ENCODE assay signal across 14 cellular contexts in the genomic region with DNA sequence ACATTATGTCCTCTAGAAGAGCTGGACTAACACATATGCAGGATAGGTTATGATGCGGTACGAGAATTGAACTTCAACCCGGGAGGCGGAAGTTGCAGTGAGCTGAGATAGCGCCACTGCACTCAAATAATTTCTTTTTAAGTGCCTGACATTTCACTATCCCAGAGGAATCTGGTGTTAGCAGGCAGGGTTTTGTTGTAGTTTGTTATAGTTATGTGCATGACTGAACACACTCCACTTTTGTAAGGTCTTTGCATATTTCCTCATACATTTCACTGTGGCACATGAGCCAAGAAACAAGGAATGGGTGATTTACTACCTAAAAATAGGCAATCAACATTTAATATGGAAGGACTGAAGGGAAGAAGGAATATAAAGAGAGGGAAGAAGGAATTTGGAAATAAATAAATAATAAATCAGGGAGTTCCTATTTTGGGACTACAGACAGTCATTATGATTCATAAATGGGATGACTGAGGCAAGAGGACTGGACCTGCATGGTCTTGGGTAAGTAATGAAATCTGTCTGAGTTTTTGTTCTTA. TPM values are rescaled to one million over a fixed set of nuclear protein-coding genes. Genes with fewer than 3 reads are reported as not detected.
A peak's percentile ranks its signal among the peaks of the same experiment; 100 is the strongest.
DNase-seq lines count a peak whose midpoint lies in the region; ATAC-seq, FAIRE-seq and TF ChIP-seq lines count a peak whose summit lies in the region.
"Had no signal": no experiment of that assay in that cellular context is flagged by ENCODE, and none has a peak within 500 bp of the region (broad histone marks: within the 10 kb centered on the region; RNA-seq: fewer than 3 reads in every experiment).

No MANE protein-coding gene starts in this region.

- no peaks in the 10 kb centered on the region for H3K27me3 ChIP-seq in RWPE2 (ENCODE audit: insufficient read depth, poor library complexity, severe bottlenecking)

- H3K4me1 ChIP-seq in RWPE2 (ENCODE audit: insufficient read depth, poor library complexity, severe bottlenecking): no peaks in the 10 kb centered on the region

- ATAC-seq in RWPE2 (ENCODE audit: low read depth) (peak; percentile 41; the same call in 1 of the 3 replicates), GM18870 (IDR thresholded peaks at IDR 0.05; ENCODE audit: unreplicated experiment) (no peak)
- ATAC-seq: activated CD8-positive, alpha-beta memory T cell treated with anti-CD3 and anti-CD28 coated beads, Interleukin-2, amount 10 ng/mL, durations not matched to agents 7 days and 5 days; Panc1 had no signal

- DNase-seq in AG10803 (ENCODE audit: low read depth) (peak; percentile 86), RWPE2 (ENCODE audit: low spot score) (no peak), fibroblast of peridontal ligament (ENCODE audit: extremely low read depth) (peak; percentile 77), renal cortical epithelial cell (ENCODE audit: low read depth) (peak; percentile 94), GM19239 (ENCODE audit: insufficient read length, low spot score) (no peak), T1000 (lab: John Stamatoyannopoulos, UW) (no peak)
- DNase-seq in activated CD4-positive, alpha-beta T cell treated with anti-CD3 and anti-CD28 coated beads for 48 hours: no peak
- DNase-seq: activated CD4-positive, CD25-positive, alpha-beta regulatory T cell; activated CD8-positive, alpha-beta memory T cell treated with anti-CD3 and anti-CD28 coated beads, Interleukin-2, amount 10 ng/mL, durations not matched to agents 7 days and 5 days; effector CD8-positive, alpha-beta T cell; NCI-H774 had no signal

- H3K27ac ChIP-seq in RWPE2 (ENCODE audit: poor library complexity, severe bottlenecking): no peak overlapping the region

- H3K4me3 ChIP-seq in AG10803 (ENCODE audit: low read length): no peak overlapping the region
- H3K4me3 ChIP-seq in RWPE2 (ENCODE audit: severe bottlenecking): no peak overlapping the region

- H3K9me3 ChIP-seq in RWPE2 (ENCODE audit: severe bottlenecking): no peaks in the 10 kb centered on the region

- FAIRE-seq in GM19239 (lab: Jason Lieb, UNC): no peak
- FAIRE-seq: H1 had no signal

- no peaks in the 10 kb centered on the region for H3K36me3 ChIP-seq in RWPE2 (ENCODE audit: low read depth)

- no peak for TF ChIP-seq CTCF in AG10803 (conservative IDR thresholded peaks at IDR 0.05; ENCODE audit: low read length)
- no peak for TF ChIP-seq CTCF in RWPE2 (IDR thresholded peaks at IDR 0.05; ENCODE audit: poor library complexity, severe bottlenecking)

RNA-seq across cellular contexts. Expression of gene HIPK3, which starts 8.7 kb away (rescaled TPM):
- 122 and 163 TPM in 2 replicates for total RNA-seq in renal cortical epithelial cell

Comparison
In these comparisons a context has a peak if more than half of its experiments do, and no peak if none do; other contexts are left out.
1. DNase-seq: peak in AG10803 (single experiment), fibroblast of peridontal ligament (single experiment) and renal cortical epithelial cell (single experiment); none in RWPE2 (single experiment), activated CD4-positive, alpha-beta T cell treated with anti-CD3 and anti-CD28 coated beads for 48 hours (single experiment), GM19239 (single experiment) and T1000 (single experiment).